ENCODE assay signal across 11 cellular contexts in the genomic region with DNA sequence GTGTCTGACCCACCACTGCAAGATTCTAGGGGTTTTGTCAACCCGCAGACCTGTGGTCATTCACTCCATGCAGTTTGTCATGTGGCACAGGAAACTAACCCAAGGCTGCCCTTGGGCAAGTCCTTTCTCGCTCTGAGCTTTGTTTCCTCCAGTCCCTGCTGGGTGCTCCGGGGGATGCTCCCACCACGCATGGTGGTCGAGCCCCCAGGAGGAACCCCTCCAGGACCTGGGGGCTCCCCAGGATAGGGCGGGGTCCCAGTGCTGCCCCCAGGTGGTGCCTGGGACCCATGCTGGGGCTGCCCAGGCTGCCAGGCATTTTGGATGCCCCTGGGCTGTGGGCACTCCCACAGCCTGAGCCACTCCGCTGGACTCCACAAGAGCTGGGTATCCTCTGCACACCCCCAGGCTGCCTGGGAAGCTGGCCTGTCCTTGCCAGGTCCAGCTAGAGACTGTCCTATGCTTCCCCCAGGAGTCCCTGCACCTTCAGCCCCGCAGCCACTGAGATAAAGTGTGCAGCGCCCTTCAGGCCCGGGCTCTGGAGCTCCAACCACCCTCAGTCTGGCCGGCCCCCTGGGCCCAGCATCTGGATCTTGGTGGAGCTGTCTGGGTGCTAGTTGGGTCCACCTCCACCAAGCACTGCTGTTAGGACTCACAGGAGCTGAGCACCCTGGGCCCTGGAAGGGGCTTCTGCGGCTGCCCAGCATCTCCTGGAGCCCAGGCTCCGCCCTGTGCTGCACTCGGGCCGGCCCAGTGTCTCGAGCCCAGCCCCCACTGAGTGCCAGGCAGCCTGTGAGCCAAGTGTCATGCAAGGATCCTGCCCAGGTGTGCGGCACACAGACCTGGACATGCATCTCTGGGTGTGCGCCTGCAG.
DNase-seq lines count a peak whose midpoint lies in the region; ATAC-seq and TF ChIP-seq lines count a peak whose summit lies in the region.
"Had no signal": no experiment of that assay in that cellular context is flagged by ENCODE, and none has a peak within 500 bp of the region (broad histone marks: within the 10 kb centered on the region; RNA-seq: fewer than 3 reads in every experiment).

No MANE protein-coding gene starts in this region.

- intact Hi-C loops in lower leg skin (cut with DNase I; ENCODE audit: low total_unique reads) (loop anchor here (5.0 to 10.0 kb wide), 2 partner anchors 56 to 282 kb away; no protein-coding TSS in a partner anchor), esophagus squamous epithelium (cut with DNase I) (loop anchor here (5.0 kb wide), 1 partner anchor 282 kb away; no protein-coding TSS in a partner anchor)

- WGBS in lower leg skin, 2 donors: 63 to 72% methylated on average over 10 to 13 of the region's 18 CpGs
- 94% methylated on average over 6 of the region's 18 CpGs; no CpG with 5 or more reads in 1 of the 2 donors for WGBS in esophagus squamous epithelium, 2 donors

- H3K4me1 ChIP-seq in esophagus squamous epithelium: no peaks in the 10 kb centered on the region
- H3K4me1 ChIP-seq: Caco-2 had no signal

- peak in 1 of 2 donors; percentile 7 for DNase-seq in stimulated activated naive CD8-positive, alpha-beta T cell treated with anti-CD3 and anti-CD28 coated beads, Interleukin-15, amount 100 ng/mL, for 72 hours
- no peak for DNase-seq in stimulated activated naive CD8-positive, alpha-beta T cell treated with anti-CD3 and anti-CD28 coated beads, Interleukin-15, Interleukin-2, amounts not matched to agents 100 U/mL and 50 U/mL, for 24 hours
- DNase-seq in activated T-cell treated with anti-CD3 and anti-CD28 coated beads, Interleukin-2, amount 50 U/mL, for 4 hours: peak; percentile 3
- DNase-seq in lower leg skin (ENCODE audit: low spot score in 2 of 2): peak; percentile 6 to 85
- DNase-seq in Ammon's horn (ENCODE audit: low spot score): no peak
- DNase-seq in NCI-H2029 (lab: John Stamatoyannopoulos, UW): no peak
- no peak for DNase-seq in esophagus squamous epithelium (lab: John Stamatoyannopoulos, UW)

- no peak overlapping the region for H3K27ac ChIP-seq in esophagus squamous epithelium
- H3K27ac ChIP-seq: gastroesophageal sphincter had no signal

- H3K9me3 Mint-ChIP-seq in stimulated activated naive CD8-positive, alpha-beta T cell treated with anti-CD3 and anti-CD28 coated beads, Interleukin-15, amount 100 ng/mL, for 72 hours: no peaks in the 10 kb centered on the region
- no peaks in the 10 kb centered on the region for H3K9me3 Mint-ChIP-seq in activated T-cell treated with anti-CD3 and anti-CD28 coated beads, Interleukin-2, amount 50 U/mL, for 4 hours

- ATAC-seq in stimulated activated naive CD8-positive, alpha-beta T cell treated with anti-CD3 and anti-CD28 coated beads, Interleukin-15, amount 100 ng/mL, for 72 hours: peak; percentile 24
- no peak for ATAC-seq in stimulated activated naive CD8-positive, alpha-beta T cell treated with anti-CD3 and anti-CD28 coated beads, Interleukin-15, Interleukin-2, amounts not matched to agents 100 U/mL and 50 U/mL, for 24 hours
- ATAC-seq in activated T-cell treated with anti-CD3 and anti-CD28 coated beads, Interleukin-2, amount 50 U/mL, for 4 hours: no peak
- ATAC-seq in HG02852 (IDR thresholded peaks at IDR 0.05; ENCODE audit: unreplicated experiment): no peak
- ATAC-seq: gastroesophageal sphincter had no signal

- H3K36me3 Mint-ChIP-seq in activated T-cell treated with anti-CD3 and anti-CD28 coated beads, Interleukin-2, amount 50 U/mL, for 4 hours (ENCODE audit: insufficient read depth): peaks cover 6% of the 10 kb centered on the region

- TF ChIP-seq CTCF in lower leg skin (IDR thresholded peaks at IDR 0.05): no peak
- no peak for TF ChIP-seq CTCF in esophagus squamous epithelium (IDR thresholded peaks at IDR 0.05)

- H3K27me3 Mint-ChIP-seq in stimulated activated naive CD8-positive, alpha-beta T cell treated with anti-CD3 and anti-CD28 coated beads, Interleukin-15, amount 100 ng/mL, for 72 hours: peaks cover 2% of the 10 kb centered on the region
- peaks cover 2% of the 10 kb centered on the region for H3K27me3 Mint-ChIP-seq in activated T-cell treated with anti-CD3 and anti-CD28 coated beads, Interleukin-2, amount 50 U/mL, for 4 hours (ENCODE audit: low read depth)

- H3K4me3 ChIP-seq in lower leg skin (ENCODE audit: low read depth, poor library complexity, severe bottlenecking) (no peak overlapping the region), esophagus squamous epithelium (no peak overlapping the region)
- H3K4me3 ChIP-seq: gastroesophageal sphincter, mucosa of descending colon had no signal

- no peaks in the 10 kb centered on the region for H3K9me3 ChIP-seq in esophagus squamous epithelium
- H3K9me3 ChIP-seq: Caco-2, gastroesophageal sphincter, mucosa of descending colon had no signal

- TF ChIP-seq POLR2A in lower leg skin (IDR thresholded peaks at IDR 0.05) (no peak), esophagus squamous epithelium (IDR thresholded peaks at IDR 0.05) (no peak)

- H3K4me3 Mint-ChIP-seq in stimulated activated naive CD8-positive, alpha-beta T cell treated with anti-CD3 and anti-CD28 coated beads, Interleukin-15, amount 100 ng/mL, for 72 hours: no peak overlapping the region
- no peak overlapping the region for H3K4me3 Mint-ChIP-seq in activated T-cell treated with anti-CD3 and anti-CD28 coated beads, Interleukin-2, amount 50 U/mL, for 4 hours

- H3K4me1 Mint-ChIP-seq in stimulated activated naive CD8-positive, alpha-beta T cell treated with anti-CD3 and anti-CD28 coated beads, Interleukin-15, amount 100 ng/mL, for 72 hours: peaks cover 10% of the 10 kb centered on the region
- no peaks in the 10 kb centered on the region for H3K4me1 Mint-ChIP-seq in activated T-cell treated with anti-CD3 and anti-CD28 coated beads, Interleukin-2, amount 50 U/mL, for 4 hours (ENCODE audit: low read depth)

- peaks cover 1 to 32% (median 14%) of the 10 kb centered on the region in 3 donors for H3K36me3 ChIP-seq in esophagus squamous epithelium

- no peak overlapping the region for H3K27ac Mint-ChIP-seq in stimulated activated naive CD8-positive, alpha-beta T cell treated with anti-CD3 and anti-CD28 coated beads, Interleukin-15, amount 100 ng/mL, for 72 hours

- H3K27me3 ChIP-seq in esophagus squamous epithelium: peaks cover 0 to 30% (median 0%) of the 10 kb centered on the region in 4 donors
- H3K27me3 ChIP-seq: gastroesophageal sphincter had no signal

Comparison
In these comparisons a context has a peak if more than half of its experiments do, and no peak if none do; other contexts are left out.
1. DNase-seq: peak in activated T-cell treated with anti-CD3 and anti-CD28 coated beads, Interleukin-2, amount 50 U/mL, for 4 hours (single experiment) and lower leg skin (2 of 2); none in stimulated activated naive CD8-positive, alpha-beta T cell treated with anti-CD3 and anti-CD28 coated beads, Interleukin-15, Interleukin-2, amounts not matched to agents 100 U/mL and 50 U/mL, for 24 hours (single experiment), Ammon's horn (single experiment), NCI-H2029 (single experiment) and esophagus squamous epithelium (single experiment).